9 cellular contexts compared by ENCODE assay signal in the genomic region with DNA sequence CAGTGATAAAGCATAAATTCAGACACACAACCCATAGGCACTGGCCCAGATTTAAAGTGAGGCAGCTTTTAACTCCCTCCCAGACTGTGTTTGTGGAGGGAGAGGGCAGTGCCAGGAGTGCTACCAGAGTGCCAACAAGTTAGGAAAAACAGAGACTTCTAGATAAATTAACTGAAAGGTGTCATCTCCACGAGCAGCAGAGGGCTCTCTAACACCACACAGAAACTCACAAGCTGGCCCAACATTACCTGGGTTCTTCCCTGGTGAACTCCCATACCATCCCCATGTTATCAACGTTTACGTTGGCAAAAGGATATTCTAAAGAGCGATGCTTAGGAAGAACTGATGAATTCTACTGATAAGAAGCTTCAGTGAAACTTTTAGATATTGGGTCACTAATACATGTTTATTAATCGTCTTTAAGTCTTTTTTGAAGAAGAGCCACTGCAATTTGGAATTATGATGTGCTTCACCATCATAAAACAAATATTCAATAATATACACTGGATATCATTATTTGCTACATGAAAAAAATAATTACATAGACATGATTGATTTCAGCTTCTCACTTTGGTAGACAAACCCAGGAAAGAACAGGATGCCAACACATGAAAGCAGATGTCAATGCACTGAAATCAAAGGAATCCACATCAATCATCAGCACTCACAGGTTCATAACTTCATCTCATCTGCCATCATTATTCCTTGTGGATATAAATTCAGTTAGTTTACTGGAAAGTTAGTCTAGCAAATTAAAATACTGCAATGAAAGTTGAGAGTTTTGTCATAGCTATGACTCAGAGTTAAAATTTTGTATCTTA.
A peak's percentile ranks its signal among the peaks of the same experiment; 100 is the strongest.
DNase-seq lines count a peak whose midpoint lies in the region; ATAC-seq and TF ChIP-seq lines count a peak whose summit lies in the region.
"Had no signal": no experiment of that assay in that cellular context is flagged by ENCODE, and none has a peak within 500 bp of the region (broad histone marks: within the 10 kb centered on the region; RNA-seq: fewer than 3 reads in every experiment).

No MANE protein-coding gene starts in this region.

- no peak overlapping the region for H2AK5ac ChIP-seq in neuronal stem cell (ENCODE audit: low read depth, low read length)

- peaks cover 23% of the 10 kb centered on the region for H3K4me1 Mint-ChIP-seq in activated CD8-positive, alpha-beta T cell treated with anti-CD3 and anti-CD28 coated beads, Interleukin-2, amount 10 ng/mL, durations not matched to agents 7 days and 5 days (ENCODE audit: low read depth)

- H3K4me1 ChIP-seq in HAP-1: peaks cover 27% of the 10 kb centered on the region
- peaks cover 13% of the 10 kb centered on the region for H3K4me1 ChIP-seq in fibroblast of lung (ENCODE audit: control insufficient read depth, extremely low read depth, insufficient read depth, low read length)
- peaks cover 3 to 19% of the 10 kb centered on the region in 2 donors for H3K4me1 ChIP-seq in neuronal stem cell (ENCODE audit: control insufficient read depth in 2 of 2, insufficient read depth in 1 of 2, low read depth in 1 of 2, low read length in 2 of 2)

- H3K9ac ChIP-seq in fibroblast of lung (ENCODE audit: insufficient read depth, low read length) (no peak overlapping the region), neuronal stem cell (ENCODE audit: low read depth, low read length, poor library complexity) (no peak overlapping the region)

- no peaks in the 10 kb centered on the region for H4K20me1 ChIP-seq in fibroblast of lung (ENCODE audit: control insufficient read depth, extremely low read depth, insufficient read depth, low read length)

- H3K4me2 ChIP-seq in fibroblast of lung (ENCODE audit: extremely low read depth, insufficient read depth, low read length) (no peak overlapping the region), neuronal stem cell (ENCODE audit: insufficient read depth, low read length, poor library complexity, severe bottlenecking) (no peak overlapping the region)

- in situ Hi-C loops in HAP-1 (cut with MboI; ENCODE audit: low sequenced_read_pairs): loop anchor here (5.0 to 25.0 kb wide), 2 partner anchors 203 to 282 kb away; no protein-coding TSS in a partner anchor

- H2BK5ac ChIP-seq in neuronal stem cell (ENCODE audit: low read length): no peak overlapping the region

- CTCF ChIA-PET in activated CD8-positive, alpha-beta T cell treated with anti-CD3 and anti-CD28 coated beads, Interleukin-2, amount 10 ng/mL, durations not matched to agents 7 days and 5 days (lab: Charles Lee): interaction anchor here (0.7 to 8.7 kb wide), 19 partner anchors 9 to 408 kb away, joined by 3 to 173 read pairs (median 4); no protein-coding TSS in a partner anchor

- no peak overlapping the region for H3K23ac ChIP-seq in neuronal stem cell (ENCODE audit: low read depth, low read length, poor library complexity)

- H3K9me3 ChIP-seq in HAP-1: no peaks in the 10 kb centered on the region
- H3K9me3 ChIP-seq in fibroblast of lung (ENCODE audit: control insufficient read depth, insufficient read depth, low read depth, low read length): no peaks in the 10 kb centered on the region
- no peaks in the 10 kb centered on the region for H3K9me3 ChIP-seq in neuronal stem cell (replicated peaks in 1 of 2; ENCODE audit: control insufficient read depth in 2 of 2, insufficient read depth in 1 of 2, low read depth in 1 of 2, low read length in 2 of 2)

- no peaks in the 10 kb centered on the region for H3K27me3 ChIP-seq in HAP-1 (ENCODE audit: low read depth)
- no peaks in the 10 kb centered on the region for H3K27me3 ChIP-seq in fibroblast of lung (ENCODE audit: control insufficient read depth, insufficient read depth, low read length)
- H3K27me3 ChIP-seq in neuronal stem cell (ENCODE audit: control insufficient read depth in 3 of 3, insufficient read depth in 3 of 3, low read depth in 1 of 3, low read length in 3 of 3): no peaks in the 10 kb centered on the region

- peaks cover 10% of the 10 kb centered on the region for H3K27me3 Mint-ChIP-seq in activated CD8-positive, alpha-beta T cell treated with anti-CD3 and anti-CD28 coated beads, Interleukin-2, amount 10 ng/mL, durations not matched to agents 7 days and 5 days (ENCODE audit: low read depth)

- H3K36me3 Mint-ChIP-seq in activated CD8-positive, alpha-beta T cell treated with anti-CD3 and anti-CD28 coated beads, Interleukin-2, amount 10 ng/mL, durations not matched to agents 7 days and 5 days (ENCODE audit: low read depth): no peaks in the 10 kb centered on the region

- H2BK15ac ChIP-seq in neuronal stem cell (ENCODE audit: low read length): no peak overlapping the region

- H4K8ac ChIP-seq in neuronal stem cell (ENCODE audit: low read depth, low read length): no peak overlapping the region

- no peak overlapping the region for H3K18ac ChIP-seq in neuronal stem cell (ENCODE audit: low read length)

- no peak overlapping the region for H3K4me3 ChIP-seq in HAP-1
- H3K4me3 ChIP-seq in fibroblast of lung (replicated peaks in 1 of 4; ENCODE audit: control extremely low read depth in 1 of 4, insufficient read depth in 1 of 4, low read depth in 3 of 4, low read length in 4 of 4): peak overlapping the region in 1 of 4 experiments; percentile 93
- H3K4me3 ChIP-seq in neuronal stem cell (ENCODE audit: low read length in 2 of 2): no peak overlapping the region
- H3K4me3 ChIP-seq: skin epidermis had no signal

- H3K14ac ChIP-seq in neuronal stem cell (ENCODE audit: low read length): no peak overlapping the region

- WGBS in neuronal stem cell (ENCODE audit: extremely low coverage in 2 of 2, insufficient read length in 2 of 2, insufficient replicate concordance in 1 of 2), 2 donors: no CpG with 5 or more reads among the region's 5 CpGs

- H3K4ac ChIP-seq in neuronal stem cell (ENCODE audit: low read length): no peak overlapping the region

- H3K27ac ChIP-seq in fibroblast of lung (ENCODE audit: insufficient read depth, low read length) (no peak overlapping the region), neuronal stem cell (replicated peaks; ENCODE audit: low read length) (no peak overlapping the region)

- peaks cover 11% of the 10 kb centered on the region for H3K79me2 ChIP-seq in fibroblast of lung (ENCODE audit: control insufficient read depth, insufficient read depth, low read length)

- H4K91ac ChIP-seq in neuronal stem cell (ENCODE audit: low read depth, low read length, poor library complexity): no peak overlapping the region

- H3K4me3 Mint-ChIP-seq in activated CD8-positive, alpha-beta T cell treated with anti-CD3 and anti-CD28 coated beads, Interleukin-2, amount 10 ng/mL, durations not matched to agents 7 days and 5 days: no peak overlapping the region

- TF ChIP-seq CTCF in fibroblast of lung (conservative IDR thresholded peaks at IDR 0.05 in 1 of 2, IDR thresholded peaks at IDR 0.05 in 1 of 2; ENCODE audit: low read depth in 1 of 2, low read length in 2 of 2): peak; percentile 49 to 61

- no peak for ATAC-seq in activated CD8-positive, alpha-beta T cell treated with anti-CD3 and anti-CD28 coated beads, Interleukin-2, amount 10 ng/mL, durations not matched to agents 7 days and 5 days
- no peak for ATAC-seq in HG03108 (IDR thresholded peaks at IDR 0.05; ENCODE audit: unreplicated experiment)
- ATAC-seq in GM19455 (IDR thresholded peaks at IDR 0.05; ENCODE audit: unreplicated experiment): no peak

- H3K27ac Mint-ChIP-seq in activated CD8-positive, alpha-beta T cell treated with anti-CD3 and anti-CD28 coated beads, Interleukin-2, amount 10 ng/mL, durations not matched to agents 7 days and 5 days: no peak overlapping the region

- H3K9me3 Mint-ChIP-seq in activated CD8-positive, alpha-beta T cell treated with anti-CD3 and anti-CD28 coated beads, Interleukin-2, amount 10 ng/mL, durations not matched to agents 7 days and 5 days (ENCODE audit: insufficient read depth): no peaks in the 10 kb centered on the region

- peaks cover 2% of the 10 kb centered on the region for H3K79me1 ChIP-seq in neuronal stem cell (ENCODE audit: low read depth, low read length)

- H2AFZ ChIP-seq in fibroblast of lung (ENCODE audit: low read length) (no peak overlapping the region), neuronal stem cell (ENCODE audit: low read length) (no peak overlapping the region)

- POLR2A ChIA-PET in activated CD8-positive, alpha-beta T cell treated with anti-CD3 and anti-CD28 coated beads, Interleukin-2, amount 10 ng/mL, durations not matched to agents 7 days and 5 days (lab: Charles Lee): no interaction called here

- DNase-seq in COLO668 (lab: John Stamatoyannopoulos, UW; ENCODE audit: unreplicated experiment) (peak; percentile 67), HAP-1 (ENCODE audit: low spot score in 2 of 2) (peak; percentile 38 to 55), NCI-H460 (ENCODE audit: extremely low read depth, low read depth) (peak; percentile 45), fibroblast of lung (ENCODE audit: low read depth in 2 of 2) (peak; percentile 46 to 66), neuronal stem cell (ENCODE audit: low spot score) (peak; percentile 24)
- peak; percentile 55 for DNase-seq in activated CD8-positive, alpha-beta T cell treated with anti-CD3 and anti-CD28 coated beads, Interleukin-2, amount 10 ng/mL, durations not matched to agents 7 days and 5 days

- H2BK12ac ChIP-seq in neuronal stem cell (ENCODE audit: low read length): no peak overlapping the region

- no peak overlapping the region for H2BK120ac ChIP-seq in neuronal stem cell (ENCODE audit: low read depth, low read length)

- no peaks in the 10 kb centered on the region for H3K36me3 ChIP-seq in HAP-1 (replicated peaks)
- no peaks in the 10 kb centered on the region for H3K36me3 ChIP-seq in fibroblast of lung (ENCODE audit: control insufficient read depth, insufficient read depth, low read length)
- no peaks in the 10 kb centered on the region for H3K36me3 ChIP-seq in neuronal stem cell (replicated peaks in 1 of 2; ENCODE audit: control insufficient read depth in 2 of 2, insufficient read depth in 2 of 2, low read length in 2 of 2)
